Comparison of ENCODE assay signal across 31 cellular contexts in genomic region chr18:27276479-27276878, GRCh38.
"Had no signal": no experiment of that assay in that cellular context is flagged by ENCODE, and none has a peak within 500 bp of the region (broad histone marks: within the 10 kb centered on the region; RNA-seq: fewer than 3 reads in every experiment).

No MANE protein-coding gene starts in this region.

- H3K4me3 ChIP-seq: ascending aorta, breast epithelium, cardiac muscle cell, colonic mucosa, gastrocnemius medialis, heart left ventricle had no signal

- H3K36me3 Mint-ChIP-seq: activated naive CD4-positive, alpha-beta T cell treated with anti-CD3 and anti-CD28 coated beads, Interleukin-2, amount 10 ng/mL, durations not matched to agents 7 days and 5 days; activated naive CD8-positive, alpha-beta T cell treated with anti-CD3 and anti-CD28 coated beads, Interleukin-2, amount 10 ng/mL, durations not matched to agents 7 days and 5 days; brain had no signal

- H3K27me3 Mint-ChIP-seq: activated CD4-positive, alpha-beta memory T cell treated with anti-CD3 and anti-CD28 coated beads, Interleukin-2, amount 10 ng/mL, durations not matched to agents 7 days and 5 days; activated CD4-positive, alpha-beta T cell treated with anti-CD3 and anti-CD28 coated beads, Interleukin-2, amount 10 ng/mL, durations not matched to agents 7 days and 5 days; activated naive CD4-positive, alpha-beta T cell treated with anti-CD3 and anti-CD28 coated beads, Interleukin-2, amount 10 ng/mL, durations not matched to agents 7 days and 5 days; activated naive CD8-positive, alpha-beta T cell treated with anti-CD3 and anti-CD28 coated beads, Interleukin-2, amount 10 ng/mL, durations not matched to agents 7 days and 5 days; activated T-cell treated with anti-CD3 and anti-CD28 coated beads, Interleukin-2, amount 50 U/mL, for 24 hours; brain had no signal

- ATAC-seq: activated naive CD4-positive, alpha-beta T cell treated with anti-CD3 and anti-CD28 coated beads, Interleukin-2, amount 50 U/mL, for 72 hours; activated T-cell treated with anti-CD3 and anti-CD28 coated beads, Interleukin-2, amount 50 U/mL, for 72 hours; esophagus mucosa; foreskin keratinocyte; gastrocnemius medialis; heart left ventricle; WTC11 had no signal

- H3K9me3 ChIP-seq: ascending aorta, breast epithelium, colonic mucosa, gastrocnemius medialis had no signal

- DNase-seq: activated CD4-positive, alpha-beta memory T cell treated with anti-CD3 and anti-CD28 coated beads, Interleukin-2, amount 10 ng/mL, durations not matched to agents 7 days and 5 days; activated CD4-positive, alpha-beta T cell treated with anti-CD3 and anti-CD28 coated beads for 1 hour; activated CD4-positive, alpha-beta T cell treated with anti-CD3 and anti-CD28 coated beads for 4 hours; activated CD4-positive, alpha-beta T cell treated with anti-CD3 and anti-CD28 coated beads, Interleukin-2, amount 10 ng/mL, durations not matched to agents 7 days and 5 days; activated CD4-positive, alpha-beta T cell treated with anti-CD3 and anti-CD28 coated beads, Interleukin-2, amount 50 U/mL, for 4 hours; activated CD8-positive, alpha-beta memory T cell treated with anti-CD3 and anti-CD28 coated beads, Interleukin-2, amount 50 U/mL, for 48 hours; activated gamma-delta T cell; activated naive CD4-positive, alpha-beta T cell; activated naive CD4-positive, alpha-beta T cell treated with anti-CD3 and anti-CD28 coated beads, Interleukin-2, amount 10 ng/mL, durations not matched to agents 7 days and 5 days; activated naive CD8-positive, alpha-beta T cell treated with anti-CD3 and anti-CD28 coated beads, Interleukin-2, amount 10 ng/mL, durations not matched to agents 7 days and 5 days; activated T-cell treated with anti-CD3 and anti-CD28 coated beads for 4 hours; activated T-cell treated with anti-CD3 and anti-CD28 coated beads, Interleukin-2, amount 50 U/mL, for 24 hours; activated T-cell treated with anti-CD3 and anti-CD28 coated beads, Interleukin-2, amount 50 U/mL, for 72 hours; central memory CD4-positive, alpha-beta T cell; cerebellar nuclear complex; colonic mucosa; effector memory CD4-positive, alpha-beta T cell; endodermal cell; foreskin keratinocyte; gastrocnemius medialis; glutamatergic neuron; heart left ventricle; T-helper 2 cell had no signal

- H3K4me3 Mint-ChIP-seq: activated CD4-positive, alpha-beta memory T cell treated with anti-CD3 and anti-CD28 coated beads, Interleukin-2, amount 10 ng/mL, durations not matched to agents 7 days and 5 days; activated CD4-positive, alpha-beta T cell treated with anti-CD3 and anti-CD28 coated beads, Interleukin-2, amount 10 ng/mL, durations not matched to agents 7 days and 5 days; activated naive CD4-positive, alpha-beta T cell treated with anti-CD3 and anti-CD28 coated beads, Interleukin-2, amount 10 ng/mL, durations not matched to agents 7 days and 5 days; activated naive CD8-positive, alpha-beta T cell treated with anti-CD3 and anti-CD28 coated beads, Interleukin-2, amount 10 ng/mL, durations not matched to agents 7 days and 5 days; activated T-cell treated with anti-CD3 and anti-CD28 coated beads, Interleukin-2, amount 50 U/mL, for 24 hours; activated T-cell treated with anti-CD3 and anti-CD28 coated beads, Interleukin-2, amount 50 U/mL, for 72 hours; brain; endodermal cell; WTC11 had no signal

- H3K9me3 Mint-ChIP-seq: activated CD4-positive, alpha-beta T cell treated with anti-CD3 and anti-CD28 coated beads, Interleukin-2, amount 10 ng/mL, durations not matched to agents 7 days and 5 days had no signal

- H3K27ac ChIP-seq: ascending aorta, breast epithelium, cardiac muscle cell, colonic mucosa, foreskin keratinocyte, gastrocnemius medialis, heart left ventricle, VCaP had no signal

- H3K27me3 ChIP-seq: ascending aorta, breast epithelium, cardiac muscle cell, colonic mucosa, gastrocnemius medialis, heart left ventricle had no signal

- H3K27ac Mint-ChIP-seq: activated CD4-positive, alpha-beta memory T cell treated with anti-CD3 and anti-CD28 coated beads, Interleukin-2, amount 10 ng/mL, durations not matched to agents 7 days and 5 days; activated CD4-positive, alpha-beta T cell treated with anti-CD3 and anti-CD28 coated beads, Interleukin-2, amount 10 ng/mL, durations not matched to agents 7 days and 5 days; activated naive CD4-positive, alpha-beta T cell treated with anti-CD3 and anti-CD28 coated beads, Interleukin-2, amount 10 ng/mL, durations not matched to agents 7 days and 5 days; activated naive CD4-positive, alpha-beta T cell treated with anti-CD3 and anti-CD28 coated beads, Interleukin-2, amount 50 U/mL, for 72 hours; activated naive CD8-positive, alpha-beta T cell treated with anti-CD3 and anti-CD28 coated beads, Interleukin-2, amount 10 ng/mL, durations not matched to agents 7 days and 5 days; activated T-cell treated with anti-CD3 and anti-CD28 coated beads, Interleukin-2, amount 50 U/mL, for 24 hours; activated T-cell treated with anti-CD3 and anti-CD28 coated beads, Interleukin-2, amount 50 U/mL, for 72 hours; brain; endodermal cell; WTC11 had no signal

- H3K36me3 ChIP-seq: ascending aorta, breast epithelium, cardiac muscle cell, colonic mucosa, gastrocnemius medialis, heart left ventricle had no signal

- H3K4me1 ChIP-seq: ascending aorta, breast epithelium, colonic mucosa, foreskin keratinocyte, gastrocnemius medialis, heart left ventricle had no signal

- H3K4me1 Mint-ChIP-seq: activated CD4-positive, alpha-beta memory T cell treated with anti-CD3 and anti-CD28 coated beads, Interleukin-2, amount 10 ng/mL, durations not matched to agents 7 days and 5 days; activated CD4-positive, alpha-beta T cell treated with anti-CD3 and anti-CD28 coated beads, Interleukin-2, amount 10 ng/mL, durations not matched to agents 7 days and 5 days; activated naive CD4-positive, alpha-beta T cell treated with anti-CD3 and anti-CD28 coated beads, Interleukin-2, amount 10 ng/mL, durations not matched to agents 7 days and 5 days; brain; endodermal cell had no signal
